8 cellular contexts compared by ENCODE assay signal in the genomic region with DNA sequence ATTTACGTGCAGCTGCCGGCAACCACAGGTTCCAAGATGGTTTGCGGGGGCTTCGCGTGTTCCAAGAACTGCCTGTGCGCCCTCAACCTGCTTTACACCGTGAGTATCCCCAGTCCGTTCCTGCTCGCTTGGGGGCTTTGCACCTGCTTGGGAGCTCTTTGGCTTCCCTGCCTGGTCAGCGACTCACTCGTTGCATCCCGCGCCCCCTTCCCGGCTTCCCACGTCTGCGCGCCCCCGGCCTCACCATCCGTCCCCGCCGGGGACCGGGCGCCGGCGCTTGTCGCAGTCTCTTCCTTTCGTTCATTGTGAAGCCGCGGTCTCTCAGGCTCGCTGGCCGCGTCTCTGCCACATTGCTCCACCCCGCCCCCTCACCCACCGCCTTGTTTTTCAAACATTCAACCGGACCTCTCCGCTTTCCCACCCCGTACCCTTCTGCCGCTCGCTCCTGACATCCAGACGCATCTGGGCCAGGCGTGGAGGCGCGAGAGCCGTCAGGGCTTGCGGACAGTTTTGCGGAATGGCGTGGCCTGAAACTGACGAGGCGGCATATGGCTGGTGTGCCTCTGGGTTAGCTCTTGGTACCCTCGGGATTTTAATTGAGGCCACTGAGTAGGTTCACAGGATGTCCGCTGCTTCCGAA. TPM values are rescaled to one million over a fixed set of nuclear protein-coding genes. Genes with fewer than 3 reads are reported as not detected.
DNase-seq lines count a peak whose midpoint lies in the region; ATAC-seq and TF ChIP-seq lines count a peak whose summit lies in the region.

No MANE protein-coding gene starts in this region.

- H3K4me1 Mint-ChIP-seq in activated T-helper 1 cell treated with anti-CD3 and anti-CD28 coated beads, Interleukin-12 subunit alpha, Interleukin-12 subunit beta, Interleukin-2, Interleukin-4 antibody, amounts not matched to agents 30 ng/mL and 10 ng/mL and 1 ng/mL, durations not matched to agents 14 hours and 24 hours and 36 hours (ENCODE audit: low read depth), result peaks cover 15% of the 10 kb centered on the region

- peak overlapping the region; percentile 95 for H3K4me2 ChIP-seq in osteoblast (ENCODE audit: insufficient read depth, low read length)

- peaks cover 47% of the 10 kb centered on the region for H3K27me3 Mint-ChIP-seq in activated T-helper 1 cell treated with anti-CD3 and anti-CD28 coated beads, Interleukin-12 subunit alpha, Interleukin-12 subunit beta, Interleukin-2, Interleukin-4 antibody, amounts not matched to agents 30 ng/mL and 10 ng/mL and 1 ng/mL, durations not matched to agents 14 hours and 24 hours and 36 hours (ENCODE audit: insufficient read depth)

- H3K4me1 ChIP-seq in osteoblast (ENCODE audit: insufficient read depth, low read length), result peaks cover 12% of the 10 kb centered on the region

- TF ChIP-seq CTCF in osteoblast (IDR thresholded peaks at IDR 0.05; ENCODE audit: extremely low read depth, low read depth, low read length), result no peak

- no peaks in the 10 kb centered on the region for H3K9me3 Mint-ChIP-seq in activated T-helper 1 cell treated with anti-CD3 and anti-CD28 coated beads, Interleukin-12 subunit alpha, Interleukin-12 subunit beta, Interleukin-2, Interleukin-4 antibody, amounts not matched to agents 30 ng/mL and 10 ng/mL and 1 ng/mL, durations not matched to agents 14 hours and 24 hours and 36 hours

- no peaks in the 10 kb centered on the region for H3K79me2 ChIP-seq in osteoblast (ENCODE audit: insufficient read depth, low read length)

- H3K27ac Mint-ChIP-seq in activated T-helper 1 cell treated with anti-CD3 and anti-CD28 coated beads, Interleukin-12 subunit alpha, Interleukin-12 subunit beta, Interleukin-2, Interleukin-4 antibody, amounts not matched to agents 30 ng/mL and 10 ng/mL and 1 ng/mL, durations not matched to agents 14 hours and 24 hours and 36 hours, result no peak overlapping the region

- H3K36me3 ChIP-seq in osteoblast (ENCODE audit: insufficient read depth, low read length), result no peaks in the 10 kb centered on the region

- peak; percentile 23 for ATAC-seq in GM21723 (IDR thresholded peaks at IDR 0.05; ENCODE audit: unreplicated experiment)
- peak; percentile 64 for ATAC-seq in Right ventricle myocardium superior (ENCODE audit: poor library complexity)
- no peak for ATAC-seq in GM18870 (IDR thresholded peaks at IDR 0.05; ENCODE audit: unreplicated experiment)

- no peaks in the 10 kb centered on the region for H3K36me3 Mint-ChIP-seq in activated T-helper 1 cell treated with anti-CD3 and anti-CD28 coated beads, Interleukin-12 subunit alpha, Interleukin-12 subunit beta, Interleukin-2, Interleukin-4 antibody, amounts not matched to agents 30 ng/mL and 10 ng/mL and 1 ng/mL, durations not matched to agents 14 hours and 24 hours and 36 hours (ENCODE audit: low read depth)

- no peaks in the 10 kb centered on the region for H3K27me3 ChIP-seq in osteoblast (ENCODE audit: insufficient read depth, low read length)

- intact Hi-C loops in activated T-helper 1 cell treated with anti-CD3 and anti-CD28 coated beads, Interleukin-12 subunit alpha, Interleukin-12 subunit beta, Interleukin-2, Interleukin-4 antibody, amounts not matched to agents 30 ng/mL and 10 ng/mL and 1 ng/mL, durations not matched to agents 14 hours and 24 hours and 36 hours (cut with micrococcal nuclease), result loop anchor here (2.0 to 5.0 kb wide), 2 partner anchors 107 to 163 kb away; a partner anchor contains a TSS
- intact Hi-C loops in Right ventricle myocardium superior (cut with DNase I), result no loop called here

- H3K9me3 ChIP-seq in osteoblast (ENCODE audit: low read depth, low read length), result no peaks in the 10 kb centered on the region

- peak overlapping the region; percentile 91 for H2AFZ ChIP-seq in osteoblast (ENCODE audit: low read length)

- no peaks in the 10 kb centered on the region for H4K20me1 ChIP-seq in osteoblast (ENCODE audit: insufficient read depth, low read length)

- H3K27ac ChIP-seq in osteoblast (ENCODE audit: low read depth, low read length), result peak overlapping the region; percentile 7

- peak overlapping the region; percentile 85 for H3K4me3 ChIP-seq in osteoblast (ENCODE audit: insufficient read depth, low read length)

- DNase-seq in DMS153 (lab: John Stamatoyannopoulos, UW) (peak; percentile 62), NCI-H1930 (lab: John Stamatoyannopoulos, UW) (peak; percentile 36 to 48), Right ventricle myocardium superior (peak; percentile 54), osteoblast (ENCODE audit: insufficient read length, low spot score, missing footprints) (no peak), hippocampal formation (lab: John Stamatoyannopoulos, UW) (no peak)
- DNase-seq in activated T-helper 1 cell treated with anti-CD3 and anti-CD28 coated beads, Interleukin-12 subunit alpha, Interleukin-12 subunit beta, Interleukin-2, Interleukin-4 antibody, amounts not matched to agents 30 ng/mL and 10 ng/mL and 1 ng/mL, durations not matched to agents 14 hours and 24 hours and 36 hours (ENCODE audit: low spot score), result peak; percentile 2

- peak overlapping the region; percentile 78 for H3K4me3 Mint-ChIP-seq in activated T-helper 1 cell treated with anti-CD3 and anti-CD28 coated beads, Interleukin-12 subunit alpha, Interleukin-12 subunit beta, Interleukin-2, Interleukin-4 antibody, amounts not matched to agents 30 ng/mL and 10 ng/mL and 1 ng/mL, durations not matched to agents 14 hours and 24 hours and 36 hours

RNA-seq across cellular contexts. Expression of a gene that starts 0.5 kb away (rescaled TPM):
- 0.96 and 1.3 TPM in 2 replicates for total RNA-seq in activated T-helper 1 cell treated with anti-CD3 and anti-CD28 coated beads, Interleukin-12 subunit alpha, Interleukin-12 subunit beta, Interleukin-2, Interleukin-4 antibody, amounts not matched to agents 30 ng/mL and 10 ng/mL and 1 ng/mL, durations not matched to agents 14 hours and 24 hours and 36 hours
- total RNA-seq in Right ventricle myocardium superior (14.8 TPM), osteoblast (1.8 TPM in 2 replicates)

RNA-seq across cellular contexts. Expression of a gene that starts 50.7 kb away (rescaled TPM):
- total RNA-seq in activated T-helper 1 cell treated with anti-CD3 and anti-CD28 coated beads, Interleukin-12 subunit alpha, Interleukin-12 subunit beta, Interleukin-2, Interleukin-4 antibody, amounts not matched to agents 30 ng/mL and 10 ng/mL and 1 ng/mL, durations not matched to agents 14 hours and 24 hours and 36 hours, result not detected in 2 replicates
- total RNA-seq in Right ventricle myocardium superior (not detected), osteoblast (not detected in 2 replicates)

Comparison
In these comparisons a context has a peak if more than half of its experiments do, and no peak if none do; other contexts are left out.
1. DNase-seq: peak in DMS153 (single experiment), NCI-H1930 (2 of 2), activated T-helper 1 cell treated with anti-CD3 and anti-CD28 coated beads, Interleukin-12 subunit alpha, Interleukin-12 subunit beta, Interleukin-2, Interleukin-4 antibody, amounts not matched to agents 30 ng/mL and 10 ng/mL and 1 ng/mL, durations not matched to agents 14 hours and 24 hours and 36 hours (single experiment) and Right ventricle myocardium superior (single experiment); none in osteoblast (single experiment) and hippocampal formation (0 of 2).